In the genomic region with DNA sequence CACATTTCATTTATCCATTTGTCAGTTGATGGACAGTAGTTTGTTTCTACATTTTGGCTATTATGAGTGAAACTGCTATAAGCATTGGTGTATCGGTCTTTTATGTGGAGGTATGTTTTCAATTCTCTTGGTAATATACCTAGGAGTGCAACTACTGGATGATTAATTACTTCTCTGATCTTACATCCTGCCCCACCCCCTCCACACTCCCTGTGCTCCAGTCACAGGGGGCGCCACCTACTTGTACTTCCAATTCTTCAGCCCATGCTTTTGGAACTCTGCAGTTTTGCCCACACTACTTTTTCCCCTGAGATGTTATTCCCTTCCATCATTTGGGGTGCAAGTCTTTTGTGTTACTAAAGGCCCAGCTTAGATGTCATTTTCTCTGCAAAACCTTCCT, we compare ENCODE assay signal across 11 cellular contexts. TPM values are rescaled to one million over a fixed set of nuclear protein-coding genes. Genes with fewer than 3 reads are reported as not detected.
DNase-seq lines count a peak whose midpoint lies in the region; ATAC-seq and TF ChIP-seq lines count a peak whose summit lies in the region.
"Had no signal": no experiment of that assay in that cellular context is flagged by ENCODE, and none has a peak within 500 bp of the region (broad histone marks: within the 10 kb centered on the region; RNA-seq: fewer than 3 reads in every experiment).

No MANE protein-coding gene starts in this region.

- no peak overlapping the region for H3K9ac ChIP-seq in OCI-LY1 (ENCODE audit: low read length)

- peak; percentile 43 for DNase-seq in A172 (ENCODE audit: low spot score)
- peak; percentile 58 for DNase-seq in ELR (ENCODE audit: low read depth)
- no peak for DNase-seq in epithelial cell of proximal tubule (ENCODE audit: low read depth)
- no peak for DNase-seq in NCI-H2227 (lab: John Stamatoyannopoulos, UW; ENCODE audit: unreplicated experiment)
- DNase-seq in C1 segment of cervical spinal cord (lab: John Stamatoyannopoulos, UW): no peak
- DNase-seq in AG08396 (ENCODE audit: low spot score): no peak
- DNase-seq: NCI-H2171 treated with DMSO at 0.1 percent for 48 hours, T-helper 17 cell had no signal

- H3K36me3 ChIP-seq in OCI-LY1 (ENCODE audit: insufficient read depth, low read length): no peaks in the 10 kb centered on the region
- H3K36me3 ChIP-seq: tibial nerve had no signal

- peak overlapping the region; percentile 66 for H3K27ac ChIP-seq in OCI-LY1 (ENCODE audit: low read depth, low read length, poor library complexity, severe bottlenecking)
- H3K27ac ChIP-seq: tibial nerve had no signal

- no peaks in the 10 kb centered on the region for H3K9me3 ChIP-seq in OCI-LY1 (ENCODE audit: low read length)
- H3K9me3 ChIP-seq: tibial nerve had no signal

- TF ChIP-seq CTCF in OCI-LY1 (IDR thresholded peaks at IDR 0.05; ENCODE audit: low read length): peak; percentile 49; the same call in 1 of the 2 replicates
- peak; percentile 64 for TF ChIP-seq CTCF in epithelial cell of proximal tubule (conservative IDR thresholded peaks at IDR 0.05; ENCODE audit: low read depth, low read length)

- H3K4me2 ChIP-seq in OCI-LY1 (ENCODE audit: low read length): no peak overlapping the region

- H3F3A ChIP-seq in OCI-LY1 (ENCODE audit: insufficient read depth, low read length): no peaks in the 10 kb centered on the region

- H3K27me3 ChIP-seq in OCI-LY1 (ENCODE audit: insufficient read depth, low read length): no peaks in the 10 kb centered on the region
- H3K27me3 ChIP-seq: tibial nerve had no signal

- no peaks in the 10 kb centered on the region for H4K20me1 ChIP-seq in OCI-LY1 (ENCODE audit: insufficient read depth, low read length)

- no peak for ATAC-seq in GM19035 (IDR thresholded peaks at IDR 0.05; ENCODE audit: unreplicated experiment)
- ATAC-seq: T-helper 17 cell had no signal

- H3K4me1 ChIP-seq in OCI-LY1 (ENCODE audit: insufficient read depth, low read length, severe bottlenecking): peaks cover 64% of the 10 kb centered on the region

- no peaks in the 10 kb centered on the region for H3K79me2 ChIP-seq in OCI-LY1 (ENCODE audit: insufficient read depth, low read length)

- H2AFZ ChIP-seq in OCI-LY1 (ENCODE audit: low read length): no peak overlapping the region

- no peaks in the 10 kb centered on the region for H3K9me2 ChIP-seq in OCI-LY1 (ENCODE audit: low read depth, low read length)

- no peak overlapping the region for H3K4me3 ChIP-seq in OCI-LY1 (ENCODE audit: low read depth, low read length, poor library complexity, severe bottlenecking)
- no peak overlapping the region for H3K4me3 ChIP-seq in epithelial cell of proximal tubule (ENCODE audit: low read depth, low read length)
- H3K4me3 ChIP-seq: tibial nerve had no signal

RNA-seq across cellular contexts. Expression of gene SEC61B, which starts 42.0 kb away (rescaled TPM):
- total RNA-seq in A172 (2014; rRNA removed; shearing (Covaris generic)): 180 and 223 TPM in 2 replicates
- 123 and 170 TPM in 2 replicates for total RNA-seq in epithelial cell of proximal tubule

RNA-seq across cellular contexts. Expression of gene ALG2, which starts 42.3 kb away (rescaled TPM):
- 67.8 and 69.5 TPM in 2 replicates for total RNA-seq in A172 (2014; rRNA removed; shearing (Covaris generic))
- total RNA-seq in epithelial cell of proximal tubule: 30.3 and 39.1 TPM in 2 replicates

Comparison
In these comparisons a context has a peak if more than half of its experiments do, and no peak if none do; other contexts are left out.
1. DNase-seq: peak in A172 (single experiment) and ELR (single experiment); none in epithelial cell of proximal tubule (single experiment), NCI-H2227 (single experiment), C1 segment of cervical spinal cord (0 of 14) and AG08396 (single experiment).